Comparison of ENCODE assay signal across 8 cellular contexts in the genomic region with DNA sequence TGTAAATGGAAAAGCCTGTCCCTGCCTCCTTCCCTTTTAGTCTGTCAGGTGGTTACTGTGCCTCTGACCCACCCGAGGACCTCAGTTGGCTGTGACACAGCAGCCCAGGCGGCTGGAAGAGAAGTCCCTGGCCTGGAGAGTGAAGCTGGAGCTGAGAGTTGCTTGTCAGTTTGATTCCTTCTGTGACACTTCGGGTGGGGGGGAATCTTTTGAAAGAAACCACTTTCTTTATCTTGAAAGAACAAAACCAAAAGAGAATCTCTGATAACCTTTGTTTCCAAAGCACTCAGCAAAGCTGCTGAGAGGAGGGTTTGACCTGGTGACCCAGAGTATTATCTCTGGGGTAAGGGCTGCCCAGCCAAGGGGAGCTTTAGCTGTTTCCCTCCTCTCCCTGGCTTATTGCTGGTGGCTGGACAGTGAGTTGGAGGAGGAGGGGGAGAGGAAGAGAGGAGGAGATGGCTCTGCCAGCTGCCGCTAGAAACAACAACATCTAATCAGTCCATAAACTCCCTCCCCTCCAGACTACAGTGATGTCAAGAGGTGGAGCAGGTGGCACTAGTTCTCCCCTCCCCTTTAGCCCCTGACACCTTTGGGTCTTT. TPM values are rescaled to one million over a fixed set of nuclear protein-coding genes. Genes with fewer than 3 reads are reported as not detected.
DNase-seq lines count a peak whose midpoint lies in the region; ATAC-seq and TF ChIP-seq lines count a peak whose summit lies in the region.

No MANE protein-coding gene starts in this region.

- H3K4me3 Mint-ChIP-seq in T-helper 17 cell = peak overlapping the region; percentile 72

- DNase-seq in NCI-H1694 treated with DMSO at 0.1 percent for 48 hours (lab: John Stamatoyannopoulos, UW) = peak; percentile 32
- DNase-seq in NCI-H1694 (lab: John Stamatoyannopoulos, UW) = no peak
- DNase-seq in T-helper 17 cell = no peak
- no peak for DNase-seq in esophagus muscularis mucosa (ENCODE audit: extremely low spot score)
- peak; percentile 95 for DNase-seq in pons (ENCODE audit: low spot score)
- DNase-seq in H7 = no peak

- no peak for TF ChIP-seq CTCF in esophagus muscularis mucosa (IDR thresholded peaks at IDR 0.05)

- TF ChIP-seq EP300 in esophagus muscularis mucosa (IDR thresholded peaks at IDR 0.05) = no peak

- H3K4me1 Mint-ChIP-seq in T-helper 17 cell = peaks cover 59% of the 10 kb centered on the region

- no peaks in the 10 kb centered on the region for H3K27me3 Mint-ChIP-seq in T-helper 17 cell

- ATAC-seq in T-helper 17 cell (peak; percentile 52), HG03039 (IDR thresholded peaks at IDR 0.05; ENCODE audit: unreplicated experiment) (no peak), GM21717 (IDR thresholded peaks at IDR 0.05; ENCODE audit: unreplicated experiment) (no peak)

- peak overlapping the region; percentile 95 for H3K27ac Mint-ChIP-seq in T-helper 17 cell

- H3K36me3 Mint-ChIP-seq in T-helper 17 cell (ENCODE audit: low read depth) = peaks cover 3% of the 10 kb centered on the region

- H3K27me3 ChIP-seq in esophagus muscularis mucosa (no peaks in the 10 kb centered on the region), H7 (ENCODE audit: control insufficient read depth, insufficient read depth, low read length) (no peaks in the 10 kb centered on the region; the same call in 1 of the 2 replicates)

- peaks cover 0 to 5% (median 0%) of the 10 kb centered on the region in 4 donors for H3K36me3 ChIP-seq in esophagus muscularis mucosa
- no peaks in the 10 kb centered on the region for H3K36me3 ChIP-seq in H7 (replicated peaks; ENCODE audit: control insufficient read depth, insufficient read depth, low read length)

- H3K9me3 ChIP-seq in T-helper 17 cell (ENCODE audit: control insufficient read depth, low read length, poor library complexity, severe bottlenecking) (no peaks in the 10 kb centered on the region), esophagus muscularis mucosa (no peaks in the 10 kb centered on the region)

- 33% methylated on average over 4 of the region's 4 CpGs for WGBS in esophagus muscularis mucosa

- H3K4me3 ChIP-seq in esophagus muscularis mucosa (peak overlapping the region in 1 of 4 donors; percentile 11), H7 (ENCODE audit: insufficient read depth, low read depth, low read length) (no peak overlapping the region)

- peak overlapping the region; percentile 90 to 92 (median 91) for H3K27ac ChIP-seq in esophagus muscularis mucosa (replicated peaks in 1 of 4)

- intact Hi-C loops in esophagus muscularis mucosa (cut with DNase I) = no loop called here

- H3K4me1 ChIP-seq in esophagus muscularis mucosa = peaks cover 95 to 100% (median 98%) of the 10 kb centered on the region in 4 donors

- TF ChIP-seq POLR2A in esophagus muscularis mucosa (IDR thresholded peaks at IDR 0.05; ENCODE audit: low read depth) = no peak

RNA-seq across cellular contexts. Expression of gene YPEL2, which starts 34.0 kb away (rescaled TPM):
- total RNA-seq in T-helper 17 cell (10 to 100 TPM; 23.6 to 44.0 TPM), esophagus muscularis mucosa (10 to 100 TPM; 27.7 to 62.9 (median 28.8) TPM)
- 0.63 and 2.4 TPM in 2 replicates for total RNA-seq in H7 (2014; rRNA removed; shearing (Covaris generic))

Comparison
In these comparisons a context has a peak if more than half of its experiments do, and no peak if none do; other contexts are left out.
1. DNase-seq: peak in NCI-H1694 treated with DMSO at 0.1 percent for 48 hours (single experiment) and pons (single experiment); none in NCI-H1694 (single experiment), T-helper 17 cell (0 of 3), esophagus muscularis mucosa (single experiment) and H7 (single experiment).